ENCODE assay signal across 8 cellular contexts in the genomic region with DNA sequence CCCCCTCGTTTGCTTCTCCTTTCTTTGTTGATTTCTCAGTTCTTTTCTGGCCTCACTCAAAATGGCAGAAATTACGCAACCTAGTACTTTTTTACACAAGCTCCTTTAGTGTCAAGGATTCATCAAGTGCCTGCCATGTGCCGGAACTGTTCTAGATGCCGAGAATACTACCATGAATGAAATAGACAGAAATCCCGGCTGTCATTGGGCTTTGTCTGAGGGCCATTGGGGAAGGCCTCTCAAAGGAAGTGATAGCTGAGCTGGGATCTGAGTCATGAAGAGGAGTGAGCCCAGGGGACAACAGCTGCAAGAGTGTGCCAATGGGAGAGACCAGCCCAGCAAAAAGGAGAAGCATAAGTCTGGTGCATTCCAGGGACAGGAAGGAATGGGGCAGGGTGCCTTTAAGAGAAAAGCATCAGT.
DNase-seq lines count a peak whose midpoint lies in the region; ATAC-seq lines count a peak whose summit lies in the region.

No MANE protein-coding gene starts in this region.

- no peaks in the 10 kb centered on the region for H3K9me3 ChIP-seq in adipocyte (ENCODE audit: control insufficient read depth, low read length)

- H3K36me3 ChIP-seq in adipocyte (ENCODE audit: control insufficient read depth, insufficient read depth, low read length, severe bottlenecking), result no peaks in the 10 kb centered on the region

- DNase-seq in NCI-H1694 treated with DMSO at 0.1 percent for 48 hours (lab: John Stamatoyannopoulos, UW) (peak; percentile 6), NCI-H1694 (lab: John Stamatoyannopoulos, UW) (no peak), adipocyte (ENCODE audit: low read depth) (peak; percentile 57), iPS-NIHi11 (ENCODE audit: low spot score) (peak; percentile 37), smooth muscle cell of the brain vasculature (ENCODE audit: low read depth, low spot score) (peak; percentile 37), hippocampal formation (lab: John Stamatoyannopoulos, UW) (no peak), HUDEP-2 (lab: John Stamatoyannopoulos, UW; ENCODE audit: unreplicated experiment in 76 of 76) (no peak)
- no peak for DNase-seq in stimulated activated naive CD8-positive, alpha-beta T cell treated with anti-CD3 and anti-CD28 coated beads, Interleukin-15, amount 100 ng/mL, for 72 hours

- no peaks in the 10 kb centered on the region for H3K9me3 Mint-ChIP-seq in stimulated activated naive CD8-positive, alpha-beta T cell treated with anti-CD3 and anti-CD28 coated beads, Interleukin-15, amount 100 ng/mL, for 72 hours

- no peak overlapping the region for H3K4me3 Mint-ChIP-seq in stimulated activated naive CD8-positive, alpha-beta T cell treated with anti-CD3 and anti-CD28 coated beads, Interleukin-15, amount 100 ng/mL, for 72 hours

- H3K4me3 ChIP-seq in adipocyte (ENCODE audit: low read length), result peak overlapping the region; percentile 66

- no peak for ATAC-seq in stimulated activated naive CD8-positive, alpha-beta T cell treated with anti-CD3 and anti-CD28 coated beads, Interleukin-15, amount 100 ng/mL, for 72 hours

- no peaks in the 10 kb centered on the region for H3K27me3 ChIP-seq in adipocyte (replicated peaks; ENCODE audit: control insufficient read depth, insufficient read depth, low read length)

- H3K4me1 ChIP-seq in adipocyte (ENCODE audit: control insufficient read depth, insufficient read depth, low read length), result peaks cover 33% of the 10 kb centered on the region

- no peaks in the 10 kb centered on the region for H3K27me3 Mint-ChIP-seq in stimulated activated naive CD8-positive, alpha-beta T cell treated with anti-CD3 and anti-CD28 coated beads, Interleukin-15, amount 100 ng/mL, for 72 hours

- H3K27ac Mint-ChIP-seq in stimulated activated naive CD8-positive, alpha-beta T cell treated with anti-CD3 and anti-CD28 coated beads, Interleukin-15, amount 100 ng/mL, for 72 hours, result peak overlapping the region in 1 of 2 donors; percentile 10

- H3K4me1 Mint-ChIP-seq in stimulated activated naive CD8-positive, alpha-beta T cell treated with anti-CD3 and anti-CD28 coated beads, Interleukin-15, amount 100 ng/mL, for 72 hours, result peaks cover 26% of the 10 kb centered on the region

- H3K9ac ChIP-seq in adipocyte (ENCODE audit: low read length), result peak overlapping the region; percentile 71

Comparison
In these comparisons a context has a peak if more than half of its experiments do, and no peak if none do; other contexts are left out.
1. DNase-seq: peak in NCI-H1694 treated with DMSO at 0.1 percent for 48 hours (single experiment), adipocyte (single experiment), iPS-NIHi11 (single experiment) and smooth muscle cell of the brain vasculature (single experiment); none in NCI-H1694 (single experiment), hippocampal formation (0 of 2), HUDEP-2 (0 of 76) and stimulated activated naive CD8-positive, alpha-beta T cell treated with anti-CD3 and anti-CD28 coated beads, Interleukin-15, amount 100 ng/mL, for 72 hours (0 of 2).